9 cellular contexts compared by ENCODE assay signal in the genomic region with DNA sequence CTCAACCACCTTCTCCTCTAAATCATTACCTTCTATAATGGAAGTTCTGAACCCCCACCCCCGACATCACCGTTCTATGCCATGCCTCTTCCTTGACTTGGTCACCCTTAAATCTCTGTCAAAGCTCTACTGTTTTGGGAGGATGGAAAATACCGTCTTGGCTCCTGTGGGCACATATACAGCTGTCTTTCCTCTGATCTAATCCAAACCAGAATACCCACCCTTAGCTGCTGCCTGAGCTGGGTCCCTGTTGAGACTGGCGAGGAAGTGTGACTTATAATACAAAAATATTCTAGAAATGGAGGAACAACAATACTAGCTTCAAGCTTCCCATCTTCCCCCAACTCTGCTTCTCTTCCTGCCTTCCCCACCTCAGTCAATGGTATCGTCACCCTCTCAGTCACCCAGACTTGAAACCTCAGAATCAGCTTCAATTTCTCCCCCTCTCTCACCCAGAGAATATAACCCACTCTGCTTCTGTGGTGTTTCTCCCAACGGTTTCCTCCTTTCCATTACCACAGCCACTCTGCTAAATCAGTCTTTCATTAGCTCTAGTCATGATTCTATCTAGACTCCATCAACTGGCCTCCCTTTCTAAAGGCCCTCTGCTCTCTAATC. TPM values are rescaled to one million over a fixed set of nuclear protein-coding genes. Genes with fewer than 3 reads are reported as not detected.
DNase-seq lines count a peak whose midpoint lies in the region; ATAC-seq lines count a peak whose summit lies in the region.
"Had no signal": no experiment of that assay in that cellular context is flagged by ENCODE, and none has a peak within 500 bp of the region (broad histone marks: within the 10 kb centered on the region; RNA-seq: fewer than 3 reads in every experiment).

No MANE protein-coding gene starts in this region.

- peak; percentile 23 for ATAC-seq in HG03354 (IDR thresholded peaks at IDR 0.05; ENCODE audit: poor library complexity, severe bottlenecking, unreplicated experiment)
- peak; percentile 58 for ATAC-seq in activated naive CD8-positive, alpha-beta T cell treated with anti-CD3 and anti-CD28 coated beads, Interleukin-2, amount 50 U/mL, for 24 hours

- H4K91ac ChIP-seq in mesenchymal stem cell (ENCODE audit: low read length): no peak overlapping the region

- no peak overlapping the region for H2AFZ ChIP-seq in mesenchymal stem cell (ENCODE audit: low read depth, low read length)

- peaks cover 42% of the 10 kb centered on the region for H3K4me1 Mint-ChIP-seq in activated naive CD8-positive, alpha-beta T cell treated with anti-CD3 and anti-CD28 coated beads, Interleukin-2, amount 50 U/mL, for 24 hours

- no peaks in the 10 kb centered on the region for H3K79me1 ChIP-seq in mesenchymal stem cell (replicated peaks; ENCODE audit: low read length, poor library complexity, severe bottlenecking)

- H2AK5ac ChIP-seq in mesenchymal stem cell (ENCODE audit: low read length, severe bottlenecking): no peak overlapping the region

- H3K27ac ChIP-seq in urinary bladder (ENCODE audit: low read depth): peak overlapping the region; percentile 23
- H3K27ac ChIP-seq in mesenchymal stem cell (ENCODE audit: low read length, poor library complexity, severe bottlenecking): no peak overlapping the region
- H3K27ac ChIP-seq: adrenal gland had no signal

- H3K27me3 ChIP-seq in mesenchymal stem cell (ENCODE audit: control insufficient read depth in 1 of 2, insufficient read depth in 1 of 2, low read length in 2 of 2): peaks cover 0 to 54% of the 10 kb centered on the region in 2 experiments
- H3K27me3 ChIP-seq: adrenal gland had no signal

- peaks cover 2% of the 10 kb centered on the region for H3K9me3 ChIP-seq in mesenchymal stem cell (ENCODE audit: control insufficient read depth, low read length)
- H3K9me3 ChIP-seq: adrenal gland had no signal

- H3K23ac ChIP-seq in mesenchymal stem cell (ENCODE audit: low read length in 2 of 2): no peak overlapping the region

- H3K9me3 Mint-ChIP-seq in activated naive CD8-positive, alpha-beta T cell treated with anti-CD3 and anti-CD28 coated beads, Interleukin-2, amount 50 U/mL, for 24 hours: no peaks in the 10 kb centered on the region

- peak in 4 of 6 experiments; percentile 27 to 73 (median 37) for DNase-seq in stimulated activated naive CD4-positive, alpha-beta T cell (lab: John Stamatoyannopoulos, UW)
- DNase-seq in stimulated activated naive CD4-positive, alpha-beta T cell treated with Interleukin-2 at 50 U/mL for 16 hours (lab: John Stamatoyannopoulos, UW): no peak
- DNase-seq in activated naive CD8-positive, alpha-beta T cell treated with anti-CD3 and anti-CD28 coated beads, Interleukin-2, amount 50 U/mL, for 24 hours: no peak
- DNase-seq in mesenchymal stem cell: no peak
- DNase-seq in NCI-H187 (lab: John Stamatoyannopoulos, UW): no peak
- no peak for DNase-seq in DMS53 treated with DMSO at 0.1 percent for 48 hours (lab: John Stamatoyannopoulos, UW; ENCODE audit: unreplicated experiment)
- DNase-seq: adrenal gland had no signal

- no peak overlapping the region for H3K18ac ChIP-seq in mesenchymal stem cell (ENCODE audit: low read depth in 1 of 2, low read length in 2 of 2)

- no peak overlapping the region for H2BK15ac ChIP-seq in mesenchymal stem cell (ENCODE audit: low read depth, poor library complexity, severe bottlenecking)

- H3K27ac Mint-ChIP-seq in activated naive CD8-positive, alpha-beta T cell treated with anti-CD3 and anti-CD28 coated beads, Interleukin-2, amount 50 U/mL, for 24 hours: peak overlapping the region; percentile 95

- H3K4me3 ChIP-seq in urinary bladder (ENCODE audit: low read depth, low read length): no peak overlapping the region
- H3K4me3 ChIP-seq in mesenchymal stem cell (ENCODE audit: insufficient read depth in 1 of 2, low read depth in 1 of 2, low read length in 2 of 2): no peak overlapping the region
- H3K4me3 ChIP-seq: adrenal gland had no signal

- H4K8ac ChIP-seq in mesenchymal stem cell (ENCODE audit: low read length): no peak overlapping the region

- H3K9ac ChIP-seq in mesenchymal stem cell (ENCODE audit: low read length): no peak overlapping the region

- 67% methylated on average over 6 of the region's 6 CpGs for WGBS in urinary bladder
- WGBS in mesenchymal stem cell: 75% methylated on average over 5 of the region's 6 CpGs

- no peak overlapping the region for H2BK120ac ChIP-seq in mesenchymal stem cell (ENCODE audit: low read depth, low read length)

- no peak overlapping the region for H2BK5ac ChIP-seq in mesenchymal stem cell (ENCODE audit: low read depth, low read length, poor library complexity, severe bottlenecking)

- H3K4me3 Mint-ChIP-seq in activated naive CD8-positive, alpha-beta T cell treated with anti-CD3 and anti-CD28 coated beads, Interleukin-2, amount 50 U/mL, for 24 hours: peak overlapping the region; percentile 99

- no peak overlapping the region for H3K4me2 ChIP-seq in mesenchymal stem cell (ENCODE audit: low read length, poor library complexity, severe bottlenecking)

- H3K4me1 ChIP-seq in urinary bladder (ENCODE audit: insufficient read depth) (no peaks in the 10 kb centered on the region), mesenchymal stem cell (ENCODE audit: control insufficient read depth, insufficient read depth, low read depth, low read length) (no peaks in the 10 kb centered on the region)
- H3K4me1 ChIP-seq: adrenal gland had no signal

- no peak overlapping the region for H2BK12ac ChIP-seq in mesenchymal stem cell (ENCODE audit: low read length in 2 of 2)

- H3K36me3 ChIP-seq in urinary bladder (ENCODE audit: insufficient read depth) (no peaks in the 10 kb centered on the region), mesenchymal stem cell (ENCODE audit: control insufficient read depth in 1 of 2, insufficient read depth in 2 of 2, low read depth in 1 of 2, low read length in 2 of 2) (no peaks in the 10 kb centered on the region)
- H3K36me3 ChIP-seq: adrenal gland had no signal

- no peak overlapping the region for H3K14ac ChIP-seq in mesenchymal stem cell (ENCODE audit: low read length in 2 of 2)

- no peak overlapping the region for H3K4ac ChIP-seq in mesenchymal stem cell (ENCODE audit: low read depth in 1 of 2, low read length in 2 of 2)

- H3K36me3 Mint-ChIP-seq in activated naive CD8-positive, alpha-beta T cell treated with anti-CD3 and anti-CD28 coated beads, Interleukin-2, amount 50 U/mL, for 24 hours (ENCODE audit: low read depth): peaks cover 44% of the 10 kb centered on the region

- H3K27me3 Mint-ChIP-seq in activated naive CD8-positive, alpha-beta T cell treated with anti-CD3 and anti-CD28 coated beads, Interleukin-2, amount 50 U/mL, for 24 hours: no peaks in the 10 kb centered on the region

RNA-seq across cellular contexts. Expression of a gene that starts 0.6 kb away (rescaled TPM):
- total RNA-seq in urinary bladder: 1.2 TPM
- 3.2 TPM for polyA plus RNA-seq in urinary bladder
- polyA plus RNA-seq in mesenchymal stem cell (2013, experiment 1 of 2): not detected
- not detected for polyA plus RNA-seq in mesenchymal stem cell (2013, experiment 2 of 2)

RNA-seq across cellular contexts. Expression of a gene that starts 5.4 kb away (rescaled TPM):
- total RNA-seq in urinary bladder: not detected
- not detected for polyA plus RNA-seq in urinary bladder
- not detected for polyA plus RNA-seq in mesenchymal stem cell (2013, experiment 1 of 2)
- polyA plus RNA-seq in mesenchymal stem cell (2013, experiment 2 of 2): not detected
- total RNA-seq: adrenal gland had no signal

RNA-seq across cellular contexts. Expression of a gene that starts 6.4 kb away (rescaled TPM):
- 36.6 TPM for total RNA-seq in urinary bladder
- 17.7 TPM for polyA plus RNA-seq in urinary bladder
- 12.0 TPM for polyA plus RNA-seq in mesenchymal stem cell (2013, experiment 1 of 2)
- polyA plus RNA-seq in mesenchymal stem cell (2013, experiment 2 of 2): 11.1 TPM

RNA-seq across cellular contexts. Expression of a gene that starts 16.3 kb away (rescaled TPM):
- 9.4 TPM for total RNA-seq in urinary bladder
- polyA plus RNA-seq in urinary bladder: 29.7 TPM
- 5.2 TPM for polyA plus RNA-seq in mesenchymal stem cell (2013, experiment 1 of 2)
- polyA plus RNA-seq in mesenchymal stem cell (2013, experiment 2 of 2): 4.3 TPM

RNA-seq across cellular contexts. Expression of a gene that starts 32.7 kb away (rescaled TPM):
- total RNA-seq in urinary bladder: 3.1 TPM
- 1.8 TPM for polyA plus RNA-seq in urinary bladder
- 0.50 TPM for polyA plus RNA-seq in mesenchymal stem cell (2013, experiment 1 of 2)
- polyA plus RNA-seq in mesenchymal stem cell (2013, experiment 2 of 2): 0.42 TPM

Comparison
In these comparisons a context has a peak if more than half of its experiments do, and no peak if none do; other contexts are left out.
1. DNase-seq: peak in stimulated activated naive CD4-positive, alpha-beta T cell (4 of 6); none in stimulated activated naive CD4-positive, alpha-beta T cell treated with Interleukin-2 at 50 U/mL for 16 hours (single experiment), activated naive CD8-positive, alpha-beta T cell treated with anti-CD3 and anti-CD28 coated beads, Interleukin-2, amount 50 U/mL, for 24 hours (single experiment), mesenchymal stem cell (single experiment), NCI-H187 (0 of 2) and DMS53 treated with DMSO at 0.1 percent for 48 hours (single experiment).